Comparison of ENCODE assay signal across 1 cellular context in the genomic region with DNA sequence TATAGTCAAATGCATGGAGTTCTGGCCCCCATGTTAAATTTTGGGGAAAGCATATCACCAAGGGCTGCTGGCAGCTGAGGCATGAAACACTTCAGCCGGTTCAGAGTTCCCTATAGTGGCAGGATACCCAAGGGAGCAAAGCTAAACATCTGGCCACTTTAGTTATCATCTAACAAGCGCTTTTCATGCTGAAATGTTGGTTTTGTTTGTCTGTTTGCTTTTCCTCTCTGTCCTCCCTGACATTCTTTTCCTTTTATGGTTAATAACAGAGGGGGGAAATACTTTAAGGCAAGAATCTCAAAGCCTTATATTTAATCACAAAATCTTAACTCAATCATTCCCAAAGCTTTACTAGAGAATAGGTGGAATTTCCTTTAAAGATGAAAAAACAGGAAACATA.
TF ChIP-seq lines count a peak whose summit lies in the region.

No MANE protein-coding gene starts in this region.

TF ChIP-seq in IMR-90, 13 proteins besides CTCF, POLR2A, EP300 and RAD21 (continued from another document):
- TF ChIP-seq, protein P1, sequence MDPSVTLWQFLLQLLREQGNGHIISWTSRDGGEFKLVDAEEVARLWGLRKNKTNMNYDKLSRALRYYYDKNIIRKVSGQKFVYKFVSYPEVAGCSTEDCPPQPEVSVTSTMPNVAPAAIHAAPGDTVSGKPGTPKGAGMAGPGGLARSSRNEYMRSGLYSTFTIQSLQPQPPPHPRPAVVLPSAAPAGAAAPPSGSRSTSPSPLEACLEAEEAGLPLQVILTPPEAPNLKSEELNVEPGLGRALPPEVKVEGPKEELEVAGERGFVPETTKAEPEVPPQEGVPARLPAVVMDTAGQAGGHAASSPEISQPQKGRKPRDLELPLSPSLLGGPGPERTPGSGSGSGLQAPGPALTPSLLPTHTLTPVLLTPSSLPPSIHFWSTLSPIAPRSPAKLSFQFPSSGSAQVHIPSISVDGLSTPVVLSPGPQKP (IDR thresholded peaks at IDR 0.05; ENCODE audit: borderline replicate concordance, low read depth, low read length) = no peak
